In the genomic region with DNA sequence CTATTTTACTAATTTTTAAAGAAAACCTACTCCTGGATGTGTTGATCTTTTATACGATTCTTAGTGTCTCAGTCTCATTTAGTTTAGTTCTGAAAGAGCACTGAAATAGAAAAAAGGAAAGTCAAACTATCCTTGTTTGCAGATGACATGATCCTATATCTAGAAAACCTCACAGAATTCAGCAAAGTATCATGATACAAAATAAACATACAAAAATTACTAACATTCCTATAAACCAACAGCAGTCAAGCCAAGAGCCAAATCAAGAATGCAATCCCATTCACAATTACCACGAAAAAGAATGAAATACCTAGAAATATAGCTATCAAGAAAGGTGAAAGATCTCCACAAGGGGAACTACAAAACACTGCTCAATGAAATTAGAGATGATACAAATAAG, we compare ENCODE assay signal across 27 cellular contexts.
"Had no signal": no experiment of that assay in that cellular context is flagged by ENCODE, and none has a peak within 500 bp of the region (broad histone marks: within the 10 kb centered on the region; RNA-seq: fewer than 3 reads in every experiment).

No MANE protein-coding gene starts in this region.

- H3K4me2 ChIP-seq: hepatocyte had no signal

- H3K36me3 ChIP-seq: ascending aorta, cardiac muscle cell, esophagus squamous epithelium, gastroesophageal sphincter, heart right ventricle had no signal

- H3K79me2 ChIP-seq: hepatocyte had no signal

- H3K4me1 ChIP-seq: ascending aorta, breast epithelium, esophagus squamous epithelium, gastroesophageal sphincter, heart right ventricle had no signal

- H3K27me3 ChIP-seq: ascending aorta, breast epithelium, cardiac muscle cell, esophagus squamous epithelium, gastroesophageal sphincter, heart right ventricle, hepatocyte had no signal

- H2AFZ ChIP-seq: hepatocyte had no signal

- H3K27ac ChIP-seq: ascending aorta, breast epithelium, cardiac muscle cell, epithelial cell of prostate, esophagus squamous epithelium, gastroesophageal sphincter, heart right ventricle, hepatocyte had no signal

- H3K9me3 ChIP-seq: ascending aorta, breast epithelium, esophagus squamous epithelium, gastroesophageal sphincter had no signal

- H3K4me3 ChIP-seq: ascending aorta, breast epithelium, cardiac muscle cell, esophagus squamous epithelium, gastroesophageal sphincter, heart right ventricle, hepatocyte had no signal

- DNase-seq: activated CD4-positive, alpha-beta memory T cell treated with anti-CD3 and anti-CD28 coated beads for 36 hours; activated CD4-positive, alpha-beta T cell treated with anti-CD3 and anti-CD28 coated beads for 36 hours; activated CD4-positive, alpha-beta T cell treated with anti-CD3 and anti-CD28 coated beads, Interleukin-2, amount 10 ng/mL, durations not matched to agents 24 days and 14 days; activated CD4-positive, CD25-positive, alpha-beta regulatory T cell; activated CD4-positive, CD25-positive, alpha-beta regulatory T cell treated with anti-CD3 and anti-CD28 coated beads, Interleukin-2, amount 50 U/mL, for 72 hours; activated CD8-positive, alpha-beta memory T cell treated with anti-CD3 and anti-CD28 coated beads, Interleukin-2, amount 10 ng/mL, durations not matched to agents 7 days and 5 days; activated CD8-positive, alpha-beta memory T cell treated with anti-CD3 and anti-CD28 coated beads, Interleukin-2, amount 50 U/mL, for 4 hours; activated CD8-positive, alpha-beta T cell treated with anti-CD3 and anti-CD28 coated beads, Interleukin-2, amount 10 ng/mL, durations not matched to agents 7 days and 5 days; activated effector memory CD4-positive, alpha-beta T cell treated with anti-CD3 and anti-CD28 coated beads, Interleukin-2, amount 50 U/mL, for 16 hours; activated naive CD4-positive, alpha-beta T cell treated with anti-CD3 and anti-CD28 coated beads for 36 hours; activated naive CD8-positive, alpha-beta T cell treated with anti-CD3 and anti-CD28 coated beads for 36 hours; activated naive CD8-positive, alpha-beta T cell treated with anti-CD3 and anti-CD28 coated beads, Interleukin-2, amount 50 U/mL, for 24 hours; activated T-cell treated with anti-CD3 and anti-CD28 coated beads, Interleukin-2, amount 50 U/mL, for 1 hour; activated T-cell treated with anti-CD3 and anti-CD28 coated beads, Interleukin-2, amount 50 U/mL, for 48 hours; central memory CD4-positive, alpha-beta T cell; cortex of kidney; effector CD8-positive, alpha-beta T cell; esophagus squamous epithelium; foreskin melanocyte; heart right ventricle; T-helper 2 cell had no signal

- ATAC-seq: activated CD4-positive, alpha-beta T cell treated with anti-CD3 and anti-CD28 coated beads for 36 hours; activated CD8-positive, alpha-beta memory T cell treated with anti-CD3 and anti-CD28 coated beads, Interleukin-2, amount 10 ng/mL, durations not matched to agents 7 days and 5 days; activated CD8-positive, alpha-beta T cell treated with anti-CD3 and anti-CD28 coated beads, Interleukin-2, amount 10 ng/mL, durations not matched to agents 7 days and 5 days; activated naive CD8-positive, alpha-beta T cell treated with anti-CD3 and anti-CD28 coated beads, Interleukin-2, amount 50 U/mL, for 24 hours; gastroesophageal sphincter; heart right ventricle had no signal
